ENCODE assay signal across 18 cellular contexts in the genomic region with DNA sequence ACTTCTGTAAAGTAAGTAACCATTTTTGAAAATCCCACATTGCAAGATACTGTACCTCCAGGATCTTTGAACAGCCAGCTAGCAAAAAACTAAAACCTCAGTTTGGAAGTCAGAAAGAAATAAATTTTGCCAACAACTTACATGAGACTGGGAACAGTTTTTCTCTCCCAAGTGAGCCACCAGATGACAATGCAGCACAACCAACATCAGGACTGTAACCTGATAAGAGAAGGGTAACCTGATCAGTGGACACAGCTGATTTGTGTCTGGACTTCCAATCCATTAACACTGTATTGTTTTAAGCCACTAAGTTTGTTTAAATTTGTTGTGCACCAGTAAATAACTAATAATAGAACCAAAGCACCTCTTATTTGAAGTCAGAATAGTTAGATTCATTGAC.
"Had no signal": no experiment of that assay in that cellular context is flagged by ENCODE, and none has a peak within 500 bp of the region (broad histone marks: within the 10 kb centered on the region; RNA-seq: fewer than 3 reads in every experiment).

No MANE protein-coding gene starts in this region.

- H3K27ac ChIP-seq: ascending aorta, breast epithelium, epithelial cell of prostate, gastrocnemius medialis, heart right ventricle, right atrium auricular region, skin epidermis, thyroid gland had no signal

- H3K4me3 ChIP-seq: ascending aorta, breast epithelium, gastrocnemius medialis, heart right ventricle, right atrium auricular region, skin epidermis, thyroid gland had no signal

- H3K9me3 ChIP-seq: gastrocnemius medialis, thyroid gland had no signal

- H3K4me1 ChIP-seq: ascending aorta, breast epithelium, gastrocnemius medialis, right atrium auricular region, thyroid gland had no signal

- H3K27me3 ChIP-seq: ascending aorta, breast epithelium, gastrocnemius medialis, heart right ventricle, right atrium auricular region, thyroid gland had no signal

- H3K36me3 ChIP-seq: ascending aorta, breast epithelium, gastrocnemius medialis, heart right ventricle, right atrium auricular region, thyroid gland had no signal

- DNase-seq: activated CD4-positive, alpha-beta T cell treated with anti-CD3 and anti-CD28 coated beads for 1 hour; activated CD4-positive, alpha-beta T cell treated with anti-CD3 and anti-CD28 coated beads, Interleukin-2, amount 50 U/mL, for 4 hours; activated naive CD4-positive, alpha-beta T cell treated with Interleukin-2 at 50 U/mL for 16 hours; cerebellar nuclear complex; effector memory CD4-positive, alpha-beta T cell; gastrocnemius medialis; heart right ventricle; islet precursor cell; stimulated activated CD4-positive, alpha-beta T cell treated with anti-CD3 and anti-CD28 coated beads, Interleukin-15, amount 100 ng/mL, for 24 hours; stimulated activated CD4-positive, alpha-beta T cell treated with anti-CD3 and anti-CD28 coated beads, Interleukin-4, amount 100 ng/mL, for 1 hour; stimulated activated naive B cell treated with anti-CD40 and anti-IgM and Interleukin-4, amounts not matched to agents 10 μg/mL and 1 μg/mL and 100 μg/mL, for 72 hours; T-helper 9 cell; thyroid gland had no signal
